ENCODE assay signal across 13 cellular contexts in genomic region chr9:129761293-129761900, GRCh38. TPM values are rescaled to one million over a fixed set of nuclear protein-coding genes. Genes with fewer than 3 reads are reported as not detected.
DNase-seq lines count a peak whose midpoint lies in the region; ATAC-seq and TF ChIP-seq lines count a peak whose summit lies in the region.
"Had no signal": no experiment of that assay in that cellular context is flagged by ENCODE, and none has a peak within 500 bp of the region (broad histone marks: within the 10 kb centered on the region; RNA-seq: fewer than 3 reads in every experiment).

No MANE protein-coding gene starts in this region.

- H3K27ac Mint-ChIP-seq in stimulated activated naive B cell treated with anti-CD40 and anti-IgM and Interleukin-4, amounts not matched to agents 10 μg/mL and 1 μg/mL and 100 μg/mL, for 72 hours, result no peak overlapping the region
- H3K27ac Mint-ChIP-seq: activated T-helper 2 cell treated with anti-CD3 and anti-CD28 coated beads, Interferon-gamma antibody, Interleukin-2, Interleukin-4, amounts not matched to agents 10 μg/mL and 5 μg/mL and 100 μg/mL, durations not matched to agents 14 hours and 24 hours and 36 hours; naive B cell had no signal

- no peak overlapping the region for H3K4me3 ChIP-seq in BLaER1 treated with 17β-estradiol and CSF1 and Interleukin-3, amounts not matched to agents 10 nM and 100 nM
- no peak overlapping the region for H3K4me3 ChIP-seq in astrocyte of the spinal cord (ENCODE audit: low read depth, low read length)
- no peak overlapping the region for H3K4me3 ChIP-seq in sigmoid colon

- H3K27me3 ChIP-seq in BLaER1 treated with 17β-estradiol and CSF1 and Interleukin-3, amounts not matched to agents 10 nM and 100 nM, result no peaks in the 10 kb centered on the region
- no peaks in the 10 kb centered on the region for H3K27me3 ChIP-seq in sigmoid colon

- H3K4me3 Mint-ChIP-seq in stimulated activated naive B cell treated with anti-CD40 and anti-IgM and Interleukin-4, amounts not matched to agents 10 μg/mL and 1 μg/mL and 100 μg/mL, for 72 hours, result no peak overlapping the region
- H3K4me3 Mint-ChIP-seq: naive B cell had no signal

- WGBS in sigmoid colon, 2 donors, result 13 to 47% methylated on average over 11 of the region's 11 CpGs

- intact Hi-C loops in sigmoid colon (cut with DNase I), result no loop called here

- TF ChIP-seq POLR2A in sigmoid colon (IDR thresholded peaks at IDR 0.05), result no peak

- peaks cover 26 to 34% of the 10 kb centered on the region in 2 donors for H3K27me3 Mint-ChIP-seq in stimulated activated naive B cell treated with anti-CD40 and anti-IgM and Interleukin-4, amounts not matched to agents 10 μg/mL and 1 μg/mL and 100 μg/mL, for 72 hours

- H3K9ac ChIP-seq in BLaER1 treated with 17β-estradiol and CSF1 and Interleukin-3, amounts not matched to agents 10 nM and 100 nM, result peak overlapping the region in 8 of 11 experiments; percentile 28 to 64 (median 52); a peak in 13 of 22 replicates

- H3K4me1 Mint-ChIP-seq in stimulated activated naive B cell treated with anti-CD40 and anti-IgM and Interleukin-4, amounts not matched to agents 10 μg/mL and 1 μg/mL and 100 μg/mL, for 72 hours, result peaks cover 9 to 20% of the 10 kb centered on the region in 2 donors

- no peaks in the 10 kb centered on the region for H3K36me3 ChIP-seq in BLaER1 treated with 17β-estradiol and CSF1 and Interleukin-3, amounts not matched to agents 10 nM and 100 nM
- H3K36me3 ChIP-seq in sigmoid colon, result no peaks in the 10 kb centered on the region
- H3K36me3 ChIP-seq: WERI-Rb-1 had no signal

- peak overlapping the region; percentile 44 to 88 (median 66) for H3K4me2 ChIP-seq in BLaER1 treated with 17β-estradiol and CSF1 and Interleukin-3, amounts not matched to agents 10 nM and 100 nM

- peak overlapping the region in 10 of 11 experiments; percentile 12 to 85 (median 73); a peak in 18 of 22 replicates for H3K27ac ChIP-seq in BLaER1 treated with 17β-estradiol and CSF1 and Interleukin-3, amounts not matched to agents 10 nM and 100 nM
- H3K27ac ChIP-seq in sigmoid colon, result peak overlapping the region; percentile 60 to 72 (median 66)
- H3K27ac ChIP-seq: WERI-Rb-1 had no signal

- H3K4me1 ChIP-seq in BLaER1 treated with 17β-estradiol and CSF1 and Interleukin-3, amounts not matched to agents 10 nM and 100 nM, result peaks cover 30 to 99% (median 86%) of the 10 kb centered on the region in 10 experiments
- peaks cover 0 to 4% (median 2%) of the 10 kb centered on the region in 4 donors for H3K4me1 ChIP-seq in sigmoid colon

- TF ChIP-seq CTCF in astrocyte of the spinal cord (IDR thresholded peaks at IDR 0.05; ENCODE audit: low read depth, low read length), result no peak
- TF ChIP-seq CTCF in sigmoid colon (IDR thresholded peaks at IDR 0.05), result no peak

- TF ChIP-seq EP300 in sigmoid colon (IDR thresholded peaks at IDR 0.05), result no peak

- peak; percentile 22 for DNase-seq in astrocyte of the spinal cord (ENCODE audit: low read depth, low spot score)
- peak; percentile 71 for DNase-seq in iris pigment epithelial cell (ENCODE audit: low read depth)
- peak; percentile 91 for DNase-seq in sigmoid colon
- no peak for DNase-seq in stimulated activated naive B cell treated with anti-CD40 and anti-IgM and Interleukin-4, amounts not matched to agents 10 μg/mL and 1 μg/mL and 100 μg/mL, for 72 hours
- no peak for DNase-seq in LoVo (ENCODE audit: low spot score)
- DNase-seq in T-helper 9 cell, result no peak
- DNase-seq in hippocampal formation (lab: John Stamatoyannopoulos, UW), result no peak
- DNase-seq: naive B cell; NK-92 treated with Interleukin-12 subunit alpha and Interleukin-12 subunit beta, amount 100 ng/mL, for 24 hours; WERI-Rb-1 had no signal

- no peak for ATAC-seq in stimulated activated naive B cell treated with anti-CD40 and anti-IgM and Interleukin-4, amounts not matched to agents 10 μg/mL and 1 μg/mL and 100 μg/mL, for 72 hours (replicated peaks)

- H3K36me3 Mint-ChIP-seq in stimulated activated naive B cell treated with anti-CD40 and anti-IgM and Interleukin-4, amounts not matched to agents 10 μg/mL and 1 μg/mL and 100 μg/mL, for 72 hours, result no peaks in the 10 kb centered on the region
- H3K36me3 Mint-ChIP-seq: naive B cell had no signal

- H3K9me3 ChIP-seq in BLaER1 treated with 17β-estradiol and CSF1 and Interleukin-3, amounts not matched to agents 10 nM and 100 nM (replicated peaks in 1 of 11), result no peaks in the 10 kb centered on the region
- no peaks in the 10 kb centered on the region for H3K9me3 ChIP-seq in sigmoid colon
- H3K9me3 ChIP-seq: Caco-2 had no signal

- no peaks in the 10 kb centered on the region for H3K9me3 Mint-ChIP-seq in stimulated activated naive B cell treated with anti-CD40 and anti-IgM and Interleukin-4, amounts not matched to agents 10 μg/mL and 1 μg/mL and 100 μg/mL, for 72 hours
- H3K9me3 Mint-ChIP-seq: activated T-helper 2 cell treated with anti-CD3 and anti-CD28 coated beads, Interferon-gamma antibody, Interleukin-2, Interleukin-4, amounts not matched to agents 10 μg/mL and 5 μg/mL and 100 μg/mL, durations not matched to agents 14 hours and 24 hours and 36 hours; naive B cell had no signal

- no peaks in the 10 kb centered on the region for H4K20me1 ChIP-seq in BLaER1 treated with 17β-estradiol and CSF1 and Interleukin-3, amounts not matched to agents 10 nM and 100 nM

- in situ Hi-C loops in astrocyte of the spinal cord (cut with HindIII; ENCODE audit: low sequenced_read_pairs), result no loop called here

RNA-seq across cellular contexts. Expression of gene PTGES, which starts 8.6 kb away (rescaled TPM):
- 1 to 10 TPM; 2.7 to 6.8 (median 3.7) TPM for total RNA-seq in sigmoid colon
- 10 to 100 TPM in 1 of 3 donors, 1 to 10 TPM in 1, under 1 TPM in 1; 0.92 to 10.2 (median 7.0) TPM for polyA plus RNA-seq in sigmoid colon

RNA-seq across cellular contexts. Expression of gene TOR1B, which starts 41.6 kb away (rescaled TPM):
- 10 to 100 TPM; 20.2 to 22.9 (median 21.3) TPM for total RNA-seq in sigmoid colon
- 10 to 100 TPM in 2 of 3 donors, 1 to 10 TPM in 1; 7.8 to 31.3 (median 11.1) TPM for polyA plus RNA-seq in sigmoid colon

Comparison
In these comparisons a context has a peak if more than half of its experiments do, and no peak if none do; other contexts are left out.
1. DNase-seq: peak in astrocyte of the spinal cord (single experiment), iris pigment epithelial cell (single experiment) and sigmoid colon (single experiment); none in stimulated activated naive B cell treated with anti-CD40 and anti-IgM and Interleukin-4, amounts not matched to agents 10 μg/mL and 1 μg/mL and 100 μg/mL, for 72 hours (single experiment), LoVo (single experiment), T-helper 9 cell (single experiment) and hippocampal formation (0 of 2).